In the genomic region with DNA sequence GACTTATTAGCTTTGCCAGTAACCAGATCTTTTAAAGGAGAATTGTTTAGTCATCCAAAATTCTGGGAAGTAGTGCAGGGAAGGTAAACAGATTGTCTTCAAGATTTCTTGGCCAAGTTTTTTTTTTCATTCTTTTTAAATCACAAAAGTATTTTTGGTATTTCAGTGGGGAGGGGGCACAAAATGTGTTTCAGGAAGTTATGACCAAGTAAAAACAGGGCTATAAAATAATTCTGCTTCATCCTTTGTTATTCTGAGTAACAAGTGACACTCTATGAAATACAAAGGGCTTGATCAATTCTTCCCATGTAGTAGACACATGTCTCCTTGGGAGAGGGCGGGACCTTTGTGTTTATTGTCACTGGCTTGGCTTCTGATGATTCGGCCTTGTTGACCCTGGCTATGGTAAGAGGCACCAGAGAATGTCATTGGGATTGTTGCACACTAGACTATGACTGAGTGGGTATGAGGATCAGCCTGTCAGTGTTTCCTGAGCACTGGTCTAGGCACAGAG, we compare ENCODE assay signal across 9 cellular contexts. TPM values are rescaled to one million over a fixed set of nuclear protein-coding genes. Genes with fewer than 3 reads are reported as not detected.
A peak's percentile ranks its signal among the peaks of the same experiment; 100 is the strongest.
DNase-seq lines count a peak whose midpoint lies in the region; TF ChIP-seq lines count a peak whose summit lies in the region.
"Had no signal": no experiment of that assay in that cellular context is flagged by ENCODE, and none has a peak within 500 bp of the region (broad histone marks: within the 10 kb centered on the region; RNA-seq: fewer than 3 reads in every experiment).

No MANE protein-coding gene starts in this region.

- no peak for TF ChIP-seq EP300 in esophagus muscularis mucosa (IDR thresholded peaks at IDR 0.05)

- intact Hi-C loops in CD4-positive, alpha-beta memory T cell (cut with micrococcal nuclease): loop anchor here (5.0 kb wide), 1 partner anchor 36 kb away; no protein-coding TSS in a partner anchor
- intact Hi-C loops in OCI-LY7 (cut with micrococcal nuclease; ENCODE audit: unreplicated experiment): loop anchor here (1.0 kb wide), 1 partner anchor 51 kb away; no protein-coding TSS in a partner anchor
- intact Hi-C loops in esophagus muscularis mucosa (cut with DNase I): no loop called here
- intact Hi-C loops in Calu3 (cut with micrococcal nuclease; ENCODE audit: unreplicated experiment): no loop called here

- no peaks in the 10 kb centered on the region for H3K9me2 ChIP-seq in OCI-LY7 (ENCODE audit: insufficient read depth, low read length)

- peak overlapping the region; percentile 57 to 83 (median 70) for H3K4me3 Mint-ChIP-seq in CD4-positive, alpha-beta memory T cell
- H3K4me3 Mint-ChIP-seq in Calu3 (ENCODE audit: low read depth, unreplicated experiment): no peak overlapping the region

- CTCF ChIA-PET in CD4-positive, alpha-beta memory T cell (lab: Charles Lee; ENCODE audit: partially characterized antibody): interaction anchor here (0.9 to 1.3 kb wide), 2 partner anchors 18 to 56 kb away, joined by 3 to 4 read pairs; no protein-coding TSS in a partner anchor
- CTCF ChIA-PET in OCI-LY7 (lab: Charles Lee; ENCODE audit: unreplicated experiment): no interaction called here
- CTCF ChIA-PET in Calu3 (lab: Charles Lee): no interaction called here

- H4K20me1 ChIP-seq in OCI-LY7 (ENCODE audit: insufficient read depth, low read length): peaks cover 66% of the 10 kb centered on the region

- H3K27ac ChIP-seq in CD4-positive, alpha-beta memory T cell (ENCODE audit: low read depth, low read length): peak overlapping the region; percentile 40
- H3K27ac ChIP-seq in OCI-LY7 (ENCODE audit: low read depth, low read length, poor library complexity, severe bottlenecking) (peak overlapping the region; percentile 80), esophagus muscularis mucosa (replicated peaks in 1 of 4) (peak overlapping the region; percentile 73 to 83 (median 80))

- peak overlapping the region; percentile 68 for H3K4me2 ChIP-seq in OCI-LY7 (ENCODE audit: low read length)

- H3K4me3 ChIP-seq in CD4-positive, alpha-beta memory T cell (ENCODE audit: low read length in 2 of 2): no peak overlapping the region
- peak overlapping the region; percentile 58 for H3K4me3 ChIP-seq in OCI-LY7 (ENCODE audit: low read depth, low read length, poor library complexity, severe bottlenecking)
- no peak overlapping the region for H3K4me3 ChIP-seq in esophagus muscularis mucosa

- POLR2A ChIA-PET in CD4-positive, alpha-beta memory T cell (lab: Charles Lee; ENCODE audit: partially characterized antibody): interaction anchor here (1.8 kb wide), 1 partner anchor 15 kb away, joined by 4 read pairs; no protein-coding TSS in a partner anchor
- POLR2A ChIA-PET in OCI-LY7 (lab: Charles Lee): interaction anchor here (0.8 to 2.3 kb wide), 8 partner anchors 9 to 71 kb away, joined by 3 to 6 read pairs (median 4); no protein-coding TSS in a partner anchor

- no peaks in the 10 kb centered on the region for H3K27me3 Mint-ChIP-seq in CD4-positive, alpha-beta memory T cell
- no peaks in the 10 kb centered on the region for H3K27me3 Mint-ChIP-seq in Calu3 (ENCODE audit: unreplicated experiment)

- H3K27ac Mint-ChIP-seq in CD4-positive, alpha-beta memory T cell: peak overlapping the region; percentile 70 to 93 (median 88)
- H3K27ac Mint-ChIP-seq in Calu3 (ENCODE audit: unreplicated experiment): no peak overlapping the region

- no peak for TF ChIP-seq CTCF in OCI-LY7 (conservative IDR thresholded peaks at IDR 0.05; ENCODE audit: low read length)
- TF ChIP-seq CTCF in esophagus muscularis mucosa (IDR thresholded peaks at IDR 0.05): no peak
- no peak for TF ChIP-seq CTCF in GM13976 (IDR thresholded peaks at IDR 0.05; ENCODE audit: borderline replicate concordance, control extremely low read depth, extremely low read depth, insufficient read depth, missing control alignments)
- TF ChIP-seq CTCF in Calu3 (IDR thresholded peaks at IDR 0.05; ENCODE audit: unreplicated experiment): no peak

- H3K9me3 Mint-ChIP-seq in CD4-positive, alpha-beta memory T cell: peaks cover 0 to 5% (median 1%) of the 10 kb centered on the region in 8 donors
- H3K9me3 Mint-ChIP-seq in Calu3 (ENCODE audit: low read depth, unreplicated experiment): no peaks in the 10 kb centered on the region

- no peak overlapping the region for H2AFZ ChIP-seq in OCI-LY7 (ENCODE audit: low read length)

- no peaks in the 10 kb centered on the region for H3K9me3 ChIP-seq in CD4-positive, alpha-beta memory T cell (ENCODE audit: control insufficient read depth in 1 of 2, low read length in 2 of 2)
- H3K9me3 ChIP-seq in OCI-LY7 (ENCODE audit: low read length): no peaks in the 10 kb centered on the region
- no peaks in the 10 kb centered on the region for H3K9me3 ChIP-seq in esophagus muscularis mucosa

- in situ Hi-C loops in GM13976 (cut with MboI; ENCODE audit: low sequenced_read_pairs, unreplicated experiment): no loop called here

- H3K36me3 ChIP-seq in CD4-positive, alpha-beta memory T cell (ENCODE audit: insufficient read depth, low read length): no peaks in the 10 kb centered on the region
- H3K36me3 ChIP-seq in OCI-LY7 (ENCODE audit: insufficient read depth, low read length) (peaks cover 67% of the 10 kb centered on the region; the same call in 1 of the 2 replicates), esophagus muscularis mucosa (no peaks in the 10 kb centered on the region)

- H3K4me1 ChIP-seq in CD4-positive, alpha-beta memory T cell (ENCODE audit: insufficient read depth, low read length): peaks cover 95% of the 10 kb centered on the region
- peaks cover 96% of the 10 kb centered on the region for H3K4me1 ChIP-seq in OCI-LY7 (ENCODE audit: insufficient read depth, low read length, poor library complexity, severe bottlenecking)
- peaks cover 93 to 99% (median 96%) of the 10 kb centered on the region in 4 donors for H3K4me1 ChIP-seq in esophagus muscularis mucosa

- H3K27me3 ChIP-seq in CD4-positive, alpha-beta memory T cell (ENCODE audit: insufficient read depth, low read length): no peaks in the 10 kb centered on the region
- H3K27me3 ChIP-seq in esophagus muscularis mucosa: no peaks in the 10 kb centered on the region

- H3K36me3 Mint-ChIP-seq in CD4-positive, alpha-beta memory T cell: peaks cover 20 to 44% of the 10 kb centered on the region in 2 donors
- peaks cover 4% of the 10 kb centered on the region for H3K36me3 Mint-ChIP-seq in Calu3 (ENCODE audit: insufficient read depth, unreplicated experiment)

- H3K4me1 Mint-ChIP-seq in CD4-positive, alpha-beta memory T cell: peaks cover 72 to 98% (median 87%) of the 10 kb centered on the region in 4 donors
- peaks cover 51% of the 10 kb centered on the region for H3K4me1 Mint-ChIP-seq in Calu3 (ENCODE audit: low read depth, unreplicated experiment)

- WGBS in esophagus muscularis mucosa: 59% methylated on average over 2 of the region's 2 CpGs

- BruUV-seq in OCI-LY7 (replicated peaks; lab: Mats Ljungman, UMichigan) (no TSS peak), Calu3 (replicated peaks; lab: Mats Ljungman, UMichigan) (no TSS peak)

- peaks cover 98% of the 10 kb centered on the region for H3K79me2 ChIP-seq in OCI-LY7 (ENCODE audit: insufficient read depth, low read depth, low read length)

- no peak for DNase-seq in CD4-positive, alpha-beta memory T cell
- DNase-seq in OCI-LY7 (ENCODE audit: low spot score): no peak
- DNase-seq in esophagus muscularis mucosa (ENCODE audit: extremely low spot score): no peak
- DNase-seq in pulmonary artery endothelial cell (ENCODE audit: low read depth, low spot score): peak; percentile 48
- no peak for DNase-seq in GM13976 (ENCODE audit: low spot score)
- no peak for DNase-seq in Calu3
- no peak for DNase-seq in GDM1 (lab: John Stamatoyannopoulos, UW)
- DNase-seq in HCEC 1CT: no peak
- DNase-seq: NCI-H2029 treated with DMSO at 0.1 percent for 48 hours had no signal

- no peak for TF ChIP-seq POLR2A in esophagus muscularis mucosa (IDR thresholded peaks at IDR 0.05; ENCODE audit: low read depth)

RNA-seq across cellular contexts. Expression of a gene that starts 55.4 kb away (rescaled TPM):
- total RNA-seq in CD4-positive, alpha-beta memory T cell: 10 to 100 TPM; 61.5 to 62.0 TPM
- 10 to 100 TPM in 1 of 2 donors, 1 to 10 TPM in 1; 4.8 to 10.8 TPM for polyA plus RNA-seq in CD4-positive, alpha-beta memory T cell
- total RNA-seq in OCI-LY7 (2014; rRNA removed; shearing (Covaris generic)): 19.3 and 23.1 TPM in 2 replicates
- total RNA-seq in OCI-LY7 (2022) (40.9 and 43.6 TPM in 2 replicates), esophagus muscularis mucosa (10 to 100 TPM; 21.2 to 89.5 (median 43.5) TPM), pulmonary artery endothelial cell (9.2 and 11.7 TPM in 2 replicates), Calu3 (2022) (44.7 and 45.5 TPM in 2 replicates)

Comparison
In these comparisons a context has a peak if more than half of its experiments do, and no peak if none do; other contexts are left out.
1. intact Hi-C loops: an anchor here in CD4-positive, alpha-beta memory T cell (5.0 kb wide) and OCI-LY7 (1.0 kb wide); none called in esophagus muscularis mucosa and Calu3.